Comparison of ENCODE assay signal across 1 cellular context in genomic region chr18:77141401-77142118, GRCh38.
TF ChIP-seq lines count a peak whose summit lies in the region.

No MANE protein-coding gene starts in this region.

TF ChIP-seq in H1, 55 proteins besides CTCF, POLR2A, EP300 and RAD21:
- TF ChIP-seq, protein P1, sequence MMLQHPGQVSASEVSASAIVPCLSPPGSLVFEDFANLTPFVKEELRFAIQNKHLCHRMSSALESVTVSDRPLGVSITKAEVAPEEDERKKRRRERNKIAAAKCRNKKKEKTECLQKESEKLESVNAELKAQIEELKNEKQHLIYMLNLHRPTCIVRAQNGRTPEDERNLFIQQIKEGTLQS (IDR thresholded peaks at IDR 0.05; ENCODE audit: insufficient read depth, low read depth, low read length): no peak
- TF ChIP-seq CEBPB (IDR thresholded peaks at IDR 0.05; ENCODE audit: low read depth, low read length): no peak
- no peak for TF ChIP-seq CREB1 (IDR thresholded peaks at IDR 0.05)
- TF ChIP-seq GABPA (IDR thresholded peaks at IDR 0.05; ENCODE audit: borderline replicate concordance, insufficient read depth, low read length): no peak
- TF ChIP-seq POLR2AphosphoS5 (IDR thresholded peaks at IDR 0.05; ENCODE audit: low read depth, low read length): no peak
TF ChIP-seq in H1: peak in this region for 0.
